Comparison of ENCODE assay signal across 8 cellular contexts in the genomic region with DNA sequence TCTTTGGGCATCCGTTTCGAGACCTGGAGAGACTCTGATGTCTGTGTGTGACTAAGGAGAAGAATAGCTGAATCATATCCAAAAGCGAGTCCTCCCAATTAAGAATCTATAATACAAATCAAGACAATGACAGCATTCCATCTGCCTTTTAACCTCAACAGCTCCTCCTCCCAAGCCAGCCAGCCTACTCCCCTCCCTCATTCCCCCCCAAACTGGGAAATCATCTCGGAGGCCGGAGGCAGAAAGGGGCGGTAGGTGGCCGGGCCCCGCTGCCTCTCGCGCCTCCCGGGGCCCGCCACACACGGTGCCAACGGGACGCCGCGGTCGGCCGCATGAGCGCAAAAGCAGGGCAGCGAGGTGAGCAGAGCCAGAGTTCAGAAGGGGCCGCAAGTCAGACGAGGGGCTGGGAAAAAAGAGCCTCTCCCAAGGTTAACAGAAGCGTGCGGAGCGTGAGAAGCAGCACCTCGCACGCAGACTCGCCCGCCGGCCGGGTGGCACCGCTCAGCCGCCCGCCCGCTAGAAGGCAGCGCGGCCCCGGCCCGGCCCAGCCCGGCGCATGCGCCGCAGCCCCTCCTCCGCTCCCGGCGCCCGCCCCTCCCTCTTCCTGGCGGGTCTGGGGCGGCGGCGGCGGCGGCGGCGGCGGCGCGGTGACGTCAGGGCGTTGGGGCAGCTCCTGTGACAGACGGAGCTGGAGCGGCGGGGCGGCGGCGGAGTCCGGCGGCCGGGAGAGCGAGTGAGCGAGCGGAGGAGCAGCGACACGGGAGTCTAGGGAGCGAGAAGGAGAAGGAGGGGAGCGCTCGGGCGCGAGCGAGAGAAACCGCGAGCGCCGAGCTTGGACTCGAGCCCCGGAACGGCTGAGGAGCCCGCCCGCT. TPM values are rescaled to one million over a fixed set of nuclear protein-coding genes. Genes with fewer than 3 reads are reported as not detected.
DNase-seq lines count a peak whose midpoint lies in the region; TF ChIP-seq lines count a peak whose summit lies in the region.

Gene PAFAH1B1 (plus strand): TSS at position 681 of the 872 bp plus-strand sequence. CDS start 44,635 bp downstream, outside the sequence.

- TF ChIP-seq CTCF in LNCaP clone FGC (IDR thresholded peaks at IDR 0.05; ENCODE audit: control insufficient read depth, extremely low read depth, insufficient read depth) (peak; percentile 41; the same call in 1 of the 2 replicates), foreskin fibroblast (IDR thresholded peaks at IDR 0.05; ENCODE audit: low read depth, low read length) (no peak), neural progenitor cell (IDR thresholded peaks at IDR 0.05) (peak; percentile 20)

- H3K9ac ChIP-seq in neural progenitor cell, result peak within 1 kb of the TSS; percentile 98

- H3K4me2 ChIP-seq in neural progenitor cell, result peak within 1 kb of the TSS; percentile 93

- peak within 1 kb of the TSS; percentile 96 for H3K4me3 Mint-ChIP-seq in neural progenitor cell

- H3K4me3 ChIP-seq in LNCaP clone FGC (ENCODE audit: low read depth, low read length) (peak within 1 kb of the TSS; percentile 92), foreskin fibroblast (ENCODE audit: low read depth in 1 of 2, low read length in 2 of 2) (peak within 1 kb of the TSS; percentile 78 to 95), neural progenitor cell (peak within 1 kb of the TSS; percentile 99)

- peaks cover 12% of the 10 kb centered on the region for H3K4me1 ChIP-seq in neural progenitor cell

- no peaks in the 10 kb centered on the region for H3K36me3 ChIP-seq in neural progenitor cell

- H2AFZ ChIP-seq in neural progenitor cell (replicated peaks), result peak within 1 kb of the TSS; percentile 84

- no peaks in the 10 kb centered on the region for H3K9me3 Mint-ChIP-seq in neural progenitor cell

- H3K27ac Mint-ChIP-seq in neural progenitor cell, result peak within 1 kb of the TSS; percentile 92

- DNase-seq in EL, result peak; percentile 94
- DNase-seq in GOT3 (lab: John Stamatoyannopoulos, UW), result peak; percentile 79
- peak; percentile 15 for DNase-seq in LNCaP clone FGC (ENCODE audit: low read depth)
- peak; percentile 76 for DNase-seq in SIG-M5 treated with dmso at 0.1 percent for 504 hours (lab: John Stamatoyannopoulos, UW; ENCODE audit: unreplicated experiment)
- peak; percentile 94 for DNase-seq in activated gamma-delta T cell treated with Interleukin-2 at 50 U/mL for 16 hours
- peak; percentile 75 to 96 for DNase-seq in foreskin fibroblast
- DNase-seq in neural progenitor cell (ENCODE audit: low spot score), result peak; percentile 97
- peak; percentile 82 for DNase-seq in stromal cell of bone marrow (ENCODE audit: low read depth)

- H3K4me1 Mint-ChIP-seq in neural progenitor cell, result peaks cover 13% of the 10 kb centered on the region

- no peaks in the 10 kb centered on the region for H3K27me3 ChIP-seq in neural progenitor cell

- H3K79me2 ChIP-seq in neural progenitor cell (ENCODE audit: low read depth), result peaks cover 45% of the 10 kb centered on the region

- peaks cover 24% of the 10 kb centered on the region for H3F3A ChIP-seq in neural progenitor cell (ENCODE audit: low read depth)

- H3K27me3 Mint-ChIP-seq in neural progenitor cell (ENCODE audit: insufficient read depth, low read depth), result peaks cover 9% of the 10 kb centered on the region

- H3K27ac ChIP-seq in neural progenitor cell, result peak within 1 kb of the TSS; percentile 99

- peaks cover 40% of the 10 kb centered on the region for H4K20me1 ChIP-seq in neural progenitor cell (ENCODE audit: low read depth)

- peaks cover 6% of the 10 kb centered on the region for H3K36me3 Mint-ChIP-seq in neural progenitor cell

- H3K9me3 ChIP-seq in neural progenitor cell (ENCODE audit: low read depth), result no peaks in the 10 kb centered on the region

RNA-seq across cellular contexts. Expression of gene PAFAH1B1, which starts in this region (rescaled TPM):
- 177 and 209 TPM in 2 replicates for total RNA-seq in neural progenitor cell (ENCODE audit: low replicate concordance)

Comparison
In these comparisons a context has a peak if more than half of its experiments do, and no peak if none do; other contexts are left out.
1. Peak in every context shown above with its lines: DNase-seq, H3K4me3 ChIP-seq and H3K27ac ChIP-seq.
2. DNase-seq: peak in every context shown above with its lines; median percentile 97 in neural progenitor cell; 94 in EL; 94 in activated gamma-delta T cell treated with Interleukin-2 at 50 U/mL for 16 hours; 86 in foreskin fibroblast; 82 in stromal cell of bone marrow; 79 in GOT3; 76 in SIG-M5 treated with dmso at 0.1 percent for 504 hours; 15 in LNCaP clone FGC.